In genomic region chr10:12081470-12081869, GRCh38 we compare ENCODE assay signal across 1 cellular context.
TF ChIP-seq lines count a peak whose summit lies in the region.

No MANE protein-coding gene starts in this region.

TF ChIP-seq in HCT116, 20 proteins besides CTCF, POLR2A, EP300 and RAD21 (continued from another document):
- TF ChIP-seq TCF7L2 (IDR thresholded peaks at IDR 0.05; ENCODE audit: borderline replicate concordance, extremely low read depth, insufficient read depth, insufficient read length) (no peak), ZNF274 (IDR thresholded peaks at IDR 0.05; ENCODE audit: low read depth, low read length) (no peak), YY1 (IDR thresholded peaks at IDR 0.05; ENCODE audit: extremely low read depth, insufficient replicate concordance, low read depth, low read length) (no peak)
- TF ChIP-seq, protein P1, sequence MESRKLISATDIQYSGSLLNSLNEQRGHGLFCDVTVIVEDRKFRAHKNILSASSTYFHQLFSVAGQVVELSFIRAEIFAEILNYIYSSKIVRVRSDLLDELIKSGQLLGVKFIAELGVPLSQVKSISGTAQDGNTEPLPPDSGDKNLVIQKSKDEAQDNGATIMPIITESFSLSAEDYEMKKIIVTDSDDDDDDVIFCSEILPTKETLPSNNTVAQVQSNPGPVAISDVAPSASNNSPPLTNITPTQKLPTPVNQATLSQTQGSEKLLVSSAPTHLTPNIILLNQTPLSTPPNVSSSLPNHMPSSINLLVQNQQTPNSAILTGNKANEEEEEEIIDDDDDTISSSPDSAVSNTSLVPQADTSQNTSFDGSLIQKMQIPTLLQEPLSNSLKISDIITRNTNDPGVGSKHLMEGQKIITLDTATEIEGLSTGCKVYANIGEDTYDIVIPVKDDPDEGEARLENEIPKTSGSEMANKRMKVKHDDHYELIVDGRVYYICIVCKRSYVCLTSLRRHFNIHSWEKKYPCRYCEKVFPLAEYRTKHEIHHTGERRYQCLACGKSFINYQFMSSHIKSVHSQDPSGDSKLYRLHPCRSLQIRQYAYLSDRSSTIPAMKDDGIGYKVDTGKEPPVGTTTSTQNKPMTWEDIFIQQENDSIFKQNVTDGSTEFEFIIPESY (IDR thresholded peaks at IDR 0.05; ENCODE audit: extremely low read depth, insufficient replicate concordance, low read length): no peak
